In genomic region chr16:50272111-50272571, GRCh38 we compare ENCODE assay signal across 15 cellular contexts. TPM values are rescaled to one million over a fixed set of nuclear protein-coding genes. Genes with fewer than 3 reads are reported as not detected.
DNase-seq lines count a peak whose midpoint lies in the region; ATAC-seq lines count a peak whose summit lies in the region.
"Had no signal": no experiment of that assay in that cellular context is flagged by ENCODE, and none has a peak within 500 bp of the region (broad histone marks: within the 10 kb centered on the region; RNA-seq: fewer than 3 reads in every experiment).

No MANE protein-coding gene starts in this region.

- DNase-seq in EL (peak; percentile 49), memory B cell (ENCODE audit: low spot score in 2 of 2) (no peak), DMS53 treated with DMSO at 0.1 percent for 48 hours (lab: John Stamatoyannopoulos, UW; ENCODE audit: unreplicated experiment) (no peak)
- no peak for DNase-seq in activated T-cell treated with anti-CD3 and anti-CD28 coated beads, Interleukin-2, amount 50 U/mL, for 4 hours
- no peak for DNase-seq in central memory CD4-positive, alpha-beta T cell
- DNase-seq: Kasumi-1, left colon, NCI-H2081, nephron progenitor cell had no signal

- peaks cover 2% of the 10 kb centered on the region for H3K36me3 Mint-ChIP-seq in activated T-cell treated with anti-CD3 and anti-CD28 coated beads, Interleukin-2, amount 50 U/mL, for 4 hours (ENCODE audit: insufficient read depth)
- H3K36me3 Mint-ChIP-seq in memory B cell: no peaks in the 10 kb centered on the region

- peak overlapping the region; percentile 96 for H3K27ac Mint-ChIP-seq in memory B cell
- H3K27ac Mint-ChIP-seq: nephron progenitor cell had no signal

- no peaks in the 10 kb centered on the region for H3K27me3 Mint-ChIP-seq in activated T-cell treated with anti-CD3 and anti-CD28 coated beads, Interleukin-2, amount 50 U/mL, for 4 hours (ENCODE audit: low read depth)
- no peaks in the 10 kb centered on the region for H3K27me3 Mint-ChIP-seq in memory B cell

- peaks cover 95% of the 10 kb centered on the region for H3K4me1 Mint-ChIP-seq in activated T-cell treated with anti-CD3 and anti-CD28 coated beads, Interleukin-2, amount 50 U/mL, for 4 hours (ENCODE audit: low read depth)
- H3K4me1 Mint-ChIP-seq in memory B cell: peaks cover 55% of the 10 kb centered on the region

- ATAC-seq in activated T-cell treated with anti-CD3 and anti-CD28 coated beads, Interleukin-2, amount 50 U/mL, for 4 hours: no peak
- ATAC-seq in memory B cell (ENCODE audit: low read depth) (no peak), HG02610 (IDR thresholded peaks at IDR 0.05; ENCODE audit: unreplicated experiment) (no peak), HG02588 (IDR thresholded peaks at IDR 0.05; ENCODE audit: unreplicated experiment) (no peak)
- ATAC-seq: esophagus mucosa, left colon had no signal

- H3K4me1 ChIP-seq in BLaER1 treated with 17β-estradiol and CSF1 and Interleukin-3, amounts not matched to agents 10 nM and 100 nM: peaks cover 72 to 98% (median 95%) of the 10 kb centered on the region in 10 experiments

- H3K9me3 Mint-ChIP-seq in activated T-cell treated with anti-CD3 and anti-CD28 coated beads, Interleukin-2, amount 50 U/mL, for 4 hours: no peaks in the 10 kb centered on the region
- H3K9me3 Mint-ChIP-seq in memory B cell: no peaks in the 10 kb centered on the region
- H3K9me3 Mint-ChIP-seq: nephron progenitor cell had no signal

- H3K27ac ChIP-seq in BLaER1 treated with 17β-estradiol and CSF1 and Interleukin-3, amounts not matched to agents 10 nM and 100 nM: peak overlapping the region; percentile 7 to 100 (median 98); a peak in 20 of 22 replicates
- H3K27ac ChIP-seq: C4-2B, VCaP had no signal

- H3K9ac ChIP-seq in BLaER1 treated with 17β-estradiol and CSF1 and Interleukin-3, amounts not matched to agents 10 nM and 100 nM: peak overlapping the region; percentile 41 to 98 (median 92); a peak in 21 of 22 replicates

- H3K4me3 ChIP-seq in BLaER1 treated with 17β-estradiol and CSF1 and Interleukin-3, amounts not matched to agents 10 nM and 100 nM: peak overlapping the region in 4 of 10 experiments; percentile 14 to 73 (median 40); a peak in 4 of 20 replicates

- peaks cover 0 to 18% (median 0%) of the 10 kb centered on the region in 11 experiments; a peak in 5 of 22 replicates for H3K36me3 ChIP-seq in BLaER1 treated with 17β-estradiol and CSF1 and Interleukin-3, amounts not matched to agents 10 nM and 100 nM

- no peaks in the 10 kb centered on the region for H3K9me3 ChIP-seq in BLaER1 treated with 17β-estradiol and CSF1 and Interleukin-3, amounts not matched to agents 10 nM and 100 nM (replicated peaks in 1 of 11)

- H4K20me1 ChIP-seq in BLaER1 treated with 17β-estradiol and CSF1 and Interleukin-3, amounts not matched to agents 10 nM and 100 nM: peaks cover 0 to 36% (median 0%) of the 10 kb centered on the region in 11 experiments; a peak in 7 of 22 replicates

- peak overlapping the region; percentile 91 to 100 (median 99) for H3K4me2 ChIP-seq in BLaER1 treated with 17β-estradiol and CSF1 and Interleukin-3, amounts not matched to agents 10 nM and 100 nM

- peak overlapping the region; percentile 11 for H3K4me3 Mint-ChIP-seq in activated T-cell treated with anti-CD3 and anti-CD28 coated beads, Interleukin-2, amount 50 U/mL, for 4 hours
- H3K4me3 Mint-ChIP-seq in memory B cell: no peak overlapping the region
- H3K4me3 Mint-ChIP-seq: nephron progenitor cell had no signal

- H3K27me3 ChIP-seq in BLaER1 treated with 17β-estradiol and CSF1 and Interleukin-3, amounts not matched to agents 10 nM and 100 nM: no peaks in the 10 kb centered on the region

RNA-seq across cellular contexts. Expression of gene ADCY7, which starts 5.8 kb away (rescaled TPM):
- total RNA-seq in activated T-cell treated with anti-CD3 and anti-CD28 coated beads, Interleukin-2, amount 50 U/mL, for 4 hours: 10 to 100 TPM; 61.7 to 77.6 (median 70.7) TPM
